Comparison of ENCODE assay signal across 2 cellular contexts in the genomic region with DNA sequence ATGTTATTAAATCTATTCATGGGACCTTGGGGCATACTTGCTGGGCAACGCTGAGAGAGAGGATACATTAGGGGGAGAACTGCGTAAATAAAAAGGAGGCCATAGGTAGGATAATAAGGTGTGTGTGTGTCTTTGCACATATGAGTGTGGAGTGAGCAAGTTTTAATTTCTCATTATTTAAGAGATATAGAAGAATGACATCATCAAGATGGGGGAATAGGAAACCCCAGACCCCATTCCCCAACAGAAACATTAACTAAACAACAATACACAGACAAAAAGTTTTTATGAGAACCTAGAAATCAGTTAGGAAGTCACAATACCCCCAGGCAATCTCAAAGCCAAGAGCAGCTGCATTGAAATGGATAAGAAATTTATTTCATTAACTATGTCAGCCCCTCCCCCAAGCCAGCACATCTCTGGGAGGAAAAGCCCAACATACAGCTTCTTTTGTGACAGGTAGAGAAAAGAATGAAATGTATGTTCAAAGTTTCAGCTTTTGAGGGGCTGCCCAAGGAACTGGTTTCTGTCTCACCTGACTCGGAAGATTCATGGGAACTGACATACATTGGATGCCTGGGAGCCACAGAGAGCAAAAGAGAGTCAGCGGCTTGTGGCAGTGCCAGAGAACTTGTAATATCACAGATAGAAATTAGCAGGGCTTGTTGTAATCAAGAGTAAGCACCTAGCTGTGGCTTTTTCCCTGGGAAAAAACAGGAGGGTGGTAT.
TF ChIP-seq lines count a peak whose summit lies in the region.

No MANE protein-coding gene starts in this region.

TF ChIP-seq in GM23338, 12 proteins besides CTCF, POLR2A, EP300 and RAD21 (continues in another document):
- no peak for TF ChIP-seq POLR2AphosphoS5 (IDR thresholded peaks at IDR 0.05; ENCODE audit: low read depth)
- no peak for TF ChIP-seq EZH2 (IDR thresholded peaks at IDR 0.05; ENCODE audit: low read depth, unreplicated experiment)
- no peak for TF ChIP-seq STAT1 (IDR thresholded peaks at IDR 0.05; ENCODE audit: unreplicated experiment)
- no peak for TF ChIP-seq ZNF331 (CRISPR knock-in tag; IDR thresholded peaks at IDR 0.05; ENCODE audit: low read depth)
- no peak for TF ChIP-seq JUNB (IDR thresholded peaks at IDR 0.05; ENCODE audit: unreplicated experiment)
- TF ChIP-seq, protein P1, sequence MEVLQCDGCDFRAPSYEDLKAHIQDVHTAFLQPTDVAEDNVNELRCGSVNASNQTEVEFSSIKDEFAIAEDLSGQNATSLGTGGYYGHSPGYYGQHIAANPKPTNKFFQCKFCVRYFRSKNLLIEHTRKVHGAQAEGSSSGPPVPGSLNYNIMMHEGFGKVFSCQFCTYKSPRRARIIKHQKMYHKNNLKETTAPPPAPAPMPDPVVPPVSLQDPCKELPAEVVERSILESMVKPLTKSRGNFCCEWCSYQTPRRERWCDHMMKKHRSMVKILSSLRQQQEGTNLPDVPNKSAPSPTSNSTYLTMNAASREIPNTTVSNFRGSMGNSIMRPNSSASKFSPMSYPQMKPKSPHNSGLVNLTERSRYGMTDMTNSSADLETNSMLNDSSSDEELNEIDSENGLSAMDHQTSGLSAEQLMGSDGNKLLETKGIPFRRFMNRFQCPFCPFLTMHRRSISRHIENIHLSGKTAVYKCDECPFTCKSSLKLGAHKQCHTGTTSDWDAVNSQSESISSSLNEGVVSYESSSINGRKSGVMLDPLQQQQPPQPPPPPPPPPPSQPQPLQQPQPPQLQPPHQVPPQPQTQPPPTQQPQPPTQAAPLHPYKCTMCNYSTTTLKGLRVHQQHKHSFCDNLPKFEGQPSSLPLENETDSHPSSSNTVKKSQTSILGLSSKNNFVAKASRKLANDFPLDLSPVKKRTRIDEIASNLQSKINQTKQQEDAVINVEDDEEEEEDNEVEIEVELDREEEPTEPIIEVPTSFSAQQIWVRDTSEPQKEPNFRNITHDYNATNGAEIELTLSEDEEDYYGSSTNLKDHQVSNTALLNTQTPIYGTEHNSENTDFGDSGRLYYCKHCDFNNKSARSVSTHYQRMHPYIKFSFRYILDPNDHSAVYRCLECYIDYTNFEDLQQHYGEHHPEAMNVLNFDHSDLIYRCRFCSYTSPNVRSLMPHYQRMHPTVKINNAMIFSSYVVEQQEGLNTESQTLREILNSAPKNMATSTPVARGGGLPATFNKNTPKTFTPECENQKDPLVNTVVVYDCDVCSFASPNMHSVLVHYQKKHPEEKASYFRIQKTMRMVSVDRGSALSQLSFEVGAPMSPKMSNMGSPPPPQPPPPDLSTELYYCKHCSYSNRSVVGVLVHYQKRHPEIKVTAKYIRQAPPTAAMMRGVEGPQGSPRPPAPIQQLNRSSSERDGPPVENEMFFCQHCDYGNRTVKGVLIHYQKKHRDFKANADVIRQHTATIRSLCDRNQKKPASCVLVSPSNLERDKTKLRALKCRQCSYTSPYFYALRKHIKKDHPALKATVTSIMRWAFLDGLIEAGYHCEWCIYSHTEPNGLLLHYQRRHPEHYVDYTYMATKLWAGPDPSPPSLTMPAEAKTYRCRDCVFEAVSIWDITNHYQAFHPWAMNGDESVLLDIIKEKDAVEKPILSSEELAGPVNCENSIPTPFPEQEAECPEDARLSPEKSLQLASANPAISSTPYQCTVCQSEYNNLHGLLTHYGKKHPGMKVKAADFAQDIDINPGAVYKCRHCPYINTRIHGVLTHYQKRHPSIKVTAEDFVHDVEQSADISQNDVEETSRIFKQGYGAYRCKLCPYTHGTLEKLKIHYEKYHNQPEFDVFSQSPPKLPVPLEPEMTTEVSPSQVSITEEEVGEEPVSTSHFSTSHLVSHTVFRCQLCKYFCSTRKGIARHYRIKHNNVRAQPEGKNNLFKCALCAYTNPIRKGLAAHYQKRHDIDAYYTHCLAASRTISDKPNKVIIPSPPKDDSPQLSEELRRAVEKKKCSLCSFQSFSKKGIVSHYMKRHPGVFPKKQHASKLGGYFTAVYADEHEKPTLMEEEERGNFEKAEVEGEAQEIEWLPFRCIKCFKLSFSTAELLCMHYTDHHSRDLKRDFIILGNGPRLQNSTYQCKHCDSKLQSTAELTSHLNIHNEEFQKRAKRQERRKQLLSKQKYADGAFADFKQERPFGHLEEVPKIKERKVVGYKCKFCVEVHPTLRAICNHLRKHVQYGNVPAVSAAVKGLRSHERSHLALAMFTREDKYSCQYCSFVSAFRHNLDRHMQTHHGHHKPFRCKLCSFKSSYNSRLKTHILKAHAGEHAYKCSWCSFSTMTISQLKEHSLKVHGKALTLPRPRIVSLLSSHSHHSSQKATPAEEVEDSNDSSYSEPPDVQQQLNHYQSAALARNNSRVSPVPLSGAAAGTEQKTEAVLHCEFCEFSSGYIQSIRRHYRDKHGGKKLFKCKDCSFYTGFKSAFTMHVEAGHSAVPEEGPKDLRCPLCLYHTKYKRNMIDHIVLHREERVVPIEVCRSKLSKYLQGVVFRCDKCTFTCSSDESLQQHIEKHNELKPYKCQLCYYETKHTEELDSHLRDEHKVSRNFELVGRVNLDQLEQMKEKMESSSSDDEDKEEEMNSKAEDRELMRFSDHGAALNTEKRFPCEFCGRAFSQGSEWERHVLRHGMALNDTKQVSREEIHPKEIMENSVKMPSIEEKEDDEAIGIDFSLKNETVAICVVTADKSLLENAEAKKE (CRISPR knock-in tag; IDR thresholded peaks at IDR 0.05): no peak
- no peak for TF ChIP-seq CREB1 (CRISPR knock-in tag; IDR thresholded peaks at IDR 0.05; ENCODE audit: low read depth)
- no peak for TF ChIP-seq ZNF114 (CRISPR knock-in tag; IDR thresholded peaks at IDR 0.05)
- TF ChIP-seq NANOG (IDR thresholded peaks at IDR 0.05; ENCODE audit: borderline replicate concordance): no peak
- TF ChIP-seq, protein P2, sequence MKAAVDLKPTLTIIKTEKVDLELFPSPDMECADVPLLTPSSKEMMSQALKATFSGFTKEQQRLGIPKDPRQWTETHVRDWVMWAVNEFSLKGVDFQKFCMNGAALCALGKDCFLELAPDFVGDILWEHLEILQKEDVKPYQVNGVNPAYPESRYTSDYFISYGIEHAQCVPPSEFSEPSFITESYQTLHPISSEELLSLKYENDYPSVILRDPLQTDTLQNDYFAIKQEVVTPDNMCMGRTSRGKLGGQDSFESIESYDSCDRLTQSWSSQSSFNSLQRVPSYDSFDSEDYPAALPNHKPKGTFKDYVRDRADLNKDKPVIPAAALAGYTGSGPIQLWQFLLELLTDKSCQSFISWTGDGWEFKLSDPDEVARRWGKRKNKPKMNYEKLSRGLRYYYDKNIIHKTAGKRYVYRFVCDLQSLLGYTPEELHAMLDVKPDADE (IDR thresholded peaks at IDR 0.05): no peak

TF ChIP-seq in SK-N-SH treated with all-trans-retinoic acid at 6 μM for 48 hours, 23 proteins besides CTCF, POLR2A, EP300 and RAD21:
- TF ChIP-seq ARNTL (CRISPR knock-in tag; IDR thresholded peaks at IDR 0.05; ENCODE audit: borderline replicate concordance, low read depth) (no peak), TOX (CRISPR knock-in tag; IDR thresholded peaks at IDR 0.05; ENCODE audit: borderline replicate concordance) (no peak), ZNF70 (CRISPR knock-in tag; IDR thresholded peaks at IDR 0.05) (no peak), ZNF8 (CRISPR knock-in tag; IDR thresholded peaks at IDR 0.05) (no peak)
TF ChIP-seq in SK-N-SH treated with all-trans-retinoic acid at 6 μM for 48 hours: peak in this region for 0.
